8 cellular contexts compared by ENCODE assay signal in the genomic region with DNA sequence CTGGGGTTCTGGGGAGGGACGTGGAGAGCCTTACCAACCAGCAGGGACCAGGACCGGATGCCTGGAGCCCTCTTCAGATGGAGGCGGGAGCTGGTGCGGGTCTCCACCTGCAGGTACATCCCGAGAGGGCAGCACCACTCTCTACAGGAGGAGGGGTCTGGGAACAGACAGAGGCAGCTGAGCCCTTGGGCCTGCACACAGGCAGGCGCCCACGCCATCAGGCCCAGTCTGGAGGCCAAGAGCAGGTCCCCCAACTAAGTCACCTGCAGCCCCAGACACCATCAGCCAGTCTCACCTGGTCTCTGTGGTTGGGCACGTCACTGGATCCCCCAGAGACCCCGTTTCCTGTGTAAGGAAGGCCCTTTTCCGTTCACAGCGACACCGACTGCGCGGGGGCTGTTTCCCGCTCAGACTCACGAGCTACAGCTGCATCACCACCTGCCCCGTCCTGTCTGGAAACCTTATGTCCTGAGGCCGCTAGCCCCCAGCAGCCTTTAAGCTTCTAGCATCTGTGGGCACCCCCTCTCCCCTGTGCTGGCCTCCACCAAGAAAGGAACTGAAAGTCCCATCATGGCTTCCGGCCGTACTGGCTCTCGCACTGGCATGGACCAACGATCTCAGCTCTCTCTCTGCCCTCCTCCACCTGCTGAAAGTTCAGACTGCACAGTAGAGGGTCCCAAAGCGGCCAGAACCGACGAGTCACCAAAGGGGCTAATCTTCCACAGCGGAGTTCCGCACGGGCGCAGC.
DNase-seq lines count a peak whose midpoint lies in the region; ATAC-seq and TF ChIP-seq lines count a peak whose summit lies in the region.

No MANE protein-coding gene starts in this region.

- peaks cover 0 to 3% of the 10 kb centered on the region in 2 donors for H3K36me3 ChIP-seq in muscle layer of duodenum (ENCODE audit: control insufficient read depth in 1 of 2, insufficient read depth in 2 of 2, low read length in 2 of 2)

- peak; percentile 76 for DNase-seq in NK-92 treated with Interleukin-12 subunit alpha and Interleukin-12 subunit beta, amount 100 ng/mL, for 24 hours (lab: John Stamatoyannopoulos, UW)
- DNase-seq in NK-92 (lab: John Stamatoyannopoulos, UW; ENCODE audit: unreplicated experiment) (no peak), UCSD-AML1 (lab: John Stamatoyannopoulos, UW; ENCODE audit: unreplicated experiment) (peak; percentile 31), cardiac fibroblast (ENCODE audit: low read depth in 2 of 2) (no peak), amniotic stem cell (lab: John Stamatoyannopoulos, UW) (no peak)
- peak; percentile 57 for DNase-seq in stimulated activated naive CD4-positive, alpha-beta T cell treated with Interleukin-2 at 50 U/mL for 16 hours (lab: John Stamatoyannopoulos, UW)

- H3K27me3 ChIP-seq in muscle layer of duodenum (ENCODE audit: low read depth, low read length): no peaks in the 10 kb centered on the region

- H3K4me1 ChIP-seq in muscle layer of duodenum (ENCODE audit: control insufficient read depth in 1 of 2, insufficient read depth in 2 of 2, low read length in 2 of 2): peaks cover 0 to 7% of the 10 kb centered on the region in 2 donors

- no peak for TF ChIP-seq CTCF in cardiac fibroblast (IDR thresholded peaks at IDR 0.05; ENCODE audit: low read depth, low read length)

- ATAC-seq in HG03196 (IDR thresholded peaks at IDR 0.05; ENCODE audit: unreplicated experiment): peak; percentile 59

- H3K4me3 ChIP-seq in cardiac fibroblast (replicated peaks in 1 of 2; ENCODE audit: low read depth in 2 of 2, low read length in 2 of 2) (peak overlapping the region; percentile 84 to 86), muscle layer of duodenum (ENCODE audit: low read depth in 1 of 2, low read length in 2 of 2) (peak overlapping the region; percentile 74 to 87)

- no peaks in the 10 kb centered on the region for H3K9me3 ChIP-seq in muscle layer of duodenum (ENCODE audit: control insufficient read depth in 1 of 2, low read length in 2 of 2)

- peak overlapping the region; percentile 75 for H3K27ac ChIP-seq in muscle layer of duodenum (ENCODE audit: low read length)

Comparison
In these comparisons a context has a peak if more than half of its experiments do, and no peak if none do; other contexts are left out.
1. DNase-seq: peak in NK-92 treated with Interleukin-12 subunit alpha and Interleukin-12 subunit beta, amount 100 ng/mL, for 24 hours (single experiment), UCSD-AML1 (single experiment) and stimulated activated naive CD4-positive, alpha-beta T cell treated with Interleukin-2 at 50 U/mL for 16 hours (single experiment); none in NK-92 (single experiment), cardiac fibroblast (0 of 2) and amniotic stem cell (single experiment).